8 cellular contexts compared by ENCODE assay signal in genomic region chr5:163505049-163505474, GRCh38. TPM values are rescaled to one million over a fixed set of nuclear protein-coding genes. Genes with fewer than 3 reads are reported as not detected.
A peak's percentile ranks its signal among the peaks of the same experiment; 100 is the strongest.
DNase-seq lines count a peak whose midpoint lies in the region; ATAC-seq and TF ChIP-seq lines count a peak whose summit lies in the region.

No MANE protein-coding gene starts in this region.

- no peaks in the 10 kb centered on the region for H3K9me3 Mint-ChIP-seq in CD4-positive, alpha-beta memory T cell

- H4K20me1 ChIP-seq in mammary epithelial cell (ENCODE audit: insufficient read depth, low read length) = no peaks in the 10 kb centered on the region

- in situ Hi-C loops in mammary epithelial cell (cut with MboI; ENCODE audit: low sequenced_read_pairs in 2 of 2) = no loop called here

- BruUV-seq in mammary epithelial cell (replicated peaks; lab: Mats Ljungman, UMichigan) = no TSS peak

- POLR2A ChIA-PET in CD4-positive, alpha-beta memory T cell (lab: Charles Lee; ENCODE audit: partially characterized antibody) = interaction anchor here (0.6 to 9.9 kb wide), 21 partner anchors 11 to 69 kb away, joined by 3 to 257 read pairs (median 6); partner anchors contain the start of genes CCNG1, HMMR and NUDCD2

- intact Hi-C loops in CD4-positive, alpha-beta memory T cell (cut with micrococcal nuclease) = loop anchor here (1.0 kb wide), 2 partner anchors 45 to 68 kb away; partner anchors contain the start of genes CCNG1, HMMR and NUDCD2
- intact Hi-C loops in mammary epithelial cell (cut with micrococcal nuclease) = no loop called here

- H3K79me2 ChIP-seq in mammary epithelial cell (ENCODE audit: insufficient read depth, low read length) = peaks cover 40% of the 10 kb centered on the region

- H3K4me1 ChIP-seq in CD4-positive, alpha-beta memory T cell (ENCODE audit: insufficient read depth, low read length) = peaks cover 37% of the 10 kb centered on the region
- H3K4me1 ChIP-seq in mammary epithelial cell (ENCODE audit: insufficient read depth, low read length) = peaks cover 14% of the 10 kb centered on the region
- H3K4me1 ChIP-seq in mononuclear cell (ENCODE audit: insufficient read depth, low read length) = peaks cover 39% of the 10 kb centered on the region

- H3K4me1 Mint-ChIP-seq in CD4-positive, alpha-beta memory T cell = peaks cover 29 to 66% (median 42%) of the 10 kb centered on the region in 4 donors

- peak overlapping the region; percentile 84 for H2AFZ ChIP-seq in mammary epithelial cell (ENCODE audit: low read depth, low read length)

- H3K27ac Mint-ChIP-seq in CD4-positive, alpha-beta memory T cell = peak overlapping the region; percentile 97 to 100 (median 99)

- no peaks in the 10 kb centered on the region for H3K27me3 Mint-ChIP-seq in CD4-positive, alpha-beta memory T cell

- H3K27ac ChIP-seq in CD4-positive, alpha-beta memory T cell (ENCODE audit: low read depth, low read length) = peak overlapping the region; percentile 90
- peak overlapping the region; percentile 95 for H3K27ac ChIP-seq in mammary epithelial cell (ENCODE audit: insufficient read depth, low read depth, low read length)

- dilution Hi-C loops in mammary epithelial cell (cut with HindIII; ENCODE audit: low sequenced_read_pairs) = loop anchor here (5.0 kb wide), 1 partner anchor 48 kb away; no protein-coding TSS in a partner anchor

- H3K36me3 Mint-ChIP-seq in CD4-positive, alpha-beta memory T cell = peaks cover 4 to 30% of the 10 kb centered on the region in 2 donors

- 4% methylated on average over 12 of the region's 12 CpGs for WGBS in mammary epithelial cell (ENCODE audit: low coverage, missing lambda C conversion rate)

- peak overlapping the region; percentile 97 for H3K4me2 ChIP-seq in mammary epithelial cell (ENCODE audit: insufficient read depth, low read depth, low read length)

- H3K9ac ChIP-seq in mammary epithelial cell (ENCODE audit: insufficient read depth, low read length) = peak overlapping the region; percentile 97

- CTCF ChIA-PET in CD4-positive, alpha-beta memory T cell (lab: Charles Lee; ENCODE audit: partially characterized antibody) = interaction anchor here (0.7 to 5.1 kb wide), 13 partner anchors 26 to 87 kb away, joined by 3 to 63 read pairs (median 4); partner anchors contain the start of genes CCNG1, HMMR and NUDCD2
- CTCF ChIA-PET in mammary epithelial cell (lab: Charles Lee; ENCODE audit: low non-redundant PET) = no interaction called here

- H3K36me3 ChIP-seq in CD4-positive, alpha-beta memory T cell (ENCODE audit: insufficient read depth, low read length) = no peaks in the 10 kb centered on the region
- no peaks in the 10 kb centered on the region for H3K36me3 ChIP-seq in mammary epithelial cell (ENCODE audit: insufficient read depth, low read length)

- no peak for DNase-seq in CD4-positive, alpha-beta memory T cell
- DNase-seq in mammary epithelial cell (no peak), T1000 (lab: John Stamatoyannopoulos, UW) (no peak), EL (no peak)
- no peak for DNase-seq in central memory CD4-positive, alpha-beta T cell

- H3K4me3 Mint-ChIP-seq in CD4-positive, alpha-beta memory T cell = peak overlapping the region; percentile 92 to 100 (median 98)

- no peaks in the 10 kb centered on the region for H3K9me3 ChIP-seq in CD4-positive, alpha-beta memory T cell (ENCODE audit: control insufficient read depth in 1 of 2, low read length in 2 of 2)
- H3K9me3 ChIP-seq in mammary epithelial cell (replicated peaks; ENCODE audit: insufficient read depth, low read length) (no peaks in the 10 kb centered on the region), mononuclear cell (ENCODE audit: low read depth, low read length) (no peaks in the 10 kb centered on the region)

- TF ChIP-seq CTCF in mammary epithelial cell (conservative IDR thresholded peaks at IDR 0.05 in 1 of 2, IDR thresholded peaks at IDR 0.05 in 1 of 2; ENCODE audit: extremely low read depth in 1 of 2, insufficient read depth in 1 of 2, low read depth in 1 of 2, low read length in 2 of 2) = no peak

- no peaks in the 10 kb centered on the region for H3K27me3 ChIP-seq in CD4-positive, alpha-beta memory T cell (ENCODE audit: insufficient read depth, low read length)
- H3K27me3 ChIP-seq in mammary epithelial cell (ENCODE audit: insufficient read depth, low read length) (no peaks in the 10 kb centered on the region), mononuclear cell (ENCODE audit: insufficient read depth, low read length) (no peaks in the 10 kb centered on the region)

- peak overlapping the region; percentile 70 to 75 for H3K4me3 ChIP-seq in CD4-positive, alpha-beta memory T cell (ENCODE audit: low read length in 2 of 2)
- H3K4me3 ChIP-seq in mammary epithelial cell (replicated peaks in 1 of 3; ENCODE audit: insufficient read depth in 1 of 3, low read depth in 2 of 3, low read length in 3 of 3) (peak overlapping the region; percentile 65 to 95 (median 76)), mononuclear cell (ENCODE audit: low read length) (peak overlapping the region; percentile 58)

- ATAC-seq in HG03432 (IDR thresholded peaks at IDR 0.05; ENCODE audit: unreplicated experiment) (peak; percentile 1), HG03097 (IDR thresholded peaks at IDR 0.05; ENCODE audit: low FRiP score, unreplicated experiment) (no peak)

RNA-seq across cellular contexts. Expression of gene MAT2B, which starts 0.4 kb away (rescaled TPM):
- total RNA-seq in CD4-positive, alpha-beta memory T cell = 100 to 1,000 TPM; 150 to 157 TPM
- polyA plus RNA-seq in CD4-positive, alpha-beta memory T cell = 100 to 1,000 TPM; 282 to 420 TPM
- total RNA-seq in mammary epithelial cell (10 to 100 TPM; 46.1 to 49.2 TPM), mononuclear cell (35.8 TPM)
- polyA plus RNA-seq in mammary epithelial cell = 34.0 TPM
- 20.4 TPM for polyA minus RNA-seq in mammary epithelial cell

RNA-seq across cellular contexts. Expression of gene HMMR, which starts 44.6 kb away (rescaled TPM):
- under 1 TPM; 0.11 to 0.15 TPM for total RNA-seq in CD4-positive, alpha-beta memory T cell
- under 1 TPM in 1 of 2 donors, not detected in 1; 0.42 TPM for polyA plus RNA-seq in CD4-positive, alpha-beta memory T cell
- total RNA-seq in mammary epithelial cell (10 to 100 TPM in 1 of 2 donors, under 1 TPM in 1; 0.33 to 30.7 TPM), mononuclear cell (0.84 TPM)
- 14.7 TPM for polyA plus RNA-seq in mammary epithelial cell
- polyA minus RNA-seq in mammary epithelial cell = 19.4 TPM

RNA-seq across cellular contexts. Expression of gene NUDCD2, which starts 45.2 kb away (rescaled TPM):
- total RNA-seq in CD4-positive, alpha-beta memory T cell = 10 to 100 TPM; 26.0 to 26.4 TPM
- polyA plus RNA-seq in CD4-positive, alpha-beta memory T cell = 10 to 100 TPM; 61.5 to 62.0 TPM
- 10 to 100 TPM in 1 of 2 donors, 1 to 10 TPM in 1; 6.3 to 33.1 TPM for total RNA-seq in mammary epithelial cell
- polyA plus RNA-seq in mammary epithelial cell = 4.9 TPM
- 0.57 TPM for polyA minus RNA-seq in mammary epithelial cell
- total RNA-seq in mononuclear cell = 11.4 TPM
